13 cellular contexts compared by ENCODE assay signal in genomic region chr19:604355-604754, GRCh38. TPM values are rescaled to one million over a fixed set of nuclear protein-coding genes. Genes with fewer than 3 reads are reported as not detected.
A peak's percentile ranks its signal among the peaks of the same experiment; 100 is the strongest.
DNase-seq lines count a peak whose midpoint lies in the region; ATAC-seq and TF ChIP-seq lines count a peak whose summit lies in the region.
"Had no signal": no experiment of that assay in that cellular context is flagged by ENCODE, and none has a peak within 500 bp of the region (broad histone marks: within the 10 kb centered on the region; RNA-seq: fewer than 3 reads in every experiment).

No MANE protein-coding gene starts in this region.

- peak; percentile 62 for ATAC-seq in DND-41 (ENCODE audit: insufficient read depth, low read depth)
- peak; percentile 85 for ATAC-seq in activated CD8-positive, alpha-beta T cell treated with anti-CD3 and anti-CD28 coated beads for 36 hours
- ATAC-seq in mucosa of descending colon = peak; percentile 56
- no peak for ATAC-seq in GM18867 (IDR thresholded peaks at IDR 0.05; ENCODE audit: unreplicated experiment)
- ATAC-seq in HG02938 (IDR thresholded peaks at IDR 0.05; ENCODE audit: unreplicated experiment) = no peak

- TF ChIP-seq RAD21 in Ishikawa (IDR thresholded peaks at IDR 0.05; ENCODE audit: low read depth) = no peak

- no peak overlapping the region for H2AFZ ChIP-seq in DND-41 (ENCODE audit: low read depth, low read length)

- CTCF ChIA-PET in activated CD8-positive, alpha-beta T cell treated with anti-CD3 and anti-CD28 coated beads for 36 hours (lab: Charles Lee) = no interaction called here

- H3K4me3 Mint-ChIP-seq in activated CD8-positive, alpha-beta T cell treated with anti-CD3 and anti-CD28 coated beads for 36 hours = no peak overlapping the region

- peaks cover 2% of the 10 kb centered on the region for H3K9me3 Mint-ChIP-seq in activated CD8-positive, alpha-beta T cell treated with anti-CD3 and anti-CD28 coated beads for 36 hours

- H3K9ac ChIP-seq in DND-41 (ENCODE audit: low read depth, low read length) = no peak overlapping the region

- no peaks in the 10 kb centered on the region for H3K36me3 ChIP-seq in DND-41 (ENCODE audit: insufficient read depth, low read length)
- no peaks in the 10 kb centered on the region for H3K36me3 ChIP-seq in mucosa of descending colon (ENCODE audit: low read depth)
- H3K36me3 ChIP-seq: adrenal gland, neutrophil had no signal

- H3K27me3 ChIP-seq in DND-41 (ENCODE audit: insufficient read depth, low read length, poor library complexity) = no peaks in the 10 kb centered on the region
- H3K27me3 ChIP-seq: adrenal gland had no signal

- no peaks in the 10 kb centered on the region for H4K20me1 ChIP-seq in DND-41 (ENCODE audit: insufficient read depth, low read length)

- H3K4me1 Mint-ChIP-seq in activated CD8-positive, alpha-beta T cell treated with anti-CD3 and anti-CD28 coated beads for 36 hours (ENCODE audit: low read depth) = no peaks in the 10 kb centered on the region

- 0 out of 2 replicates have a peak, but pooled peaks cover 2% of the 10 kb centered on the region for H3K4me1 ChIP-seq in DND-41 (ENCODE audit: insufficient read depth, low read length)
- H3K4me1 ChIP-seq in mucosa of descending colon (ENCODE audit: low read depth) = peaks cover 4% of the 10 kb centered on the region
- H3K4me1 ChIP-seq: adrenal gland had no signal

- H3K27ac Mint-ChIP-seq in activated CD8-positive, alpha-beta T cell treated with anti-CD3 and anti-CD28 coated beads for 36 hours = no peak overlapping the region

- H3K4me3 ChIP-seq in DND-41 (ENCODE audit: low read depth in 1 of 2, low read length in 2 of 2) (no peak overlapping the region), mucosa of descending colon (no peak overlapping the region), foreskin fibroblast (ENCODE audit: low read depth in 1 of 2, low read length in 2 of 2) (no peak overlapping the region)
- H3K4me3 ChIP-seq: adrenal gland had no signal

- intact Hi-C loops in activated CD8-positive, alpha-beta T cell treated with anti-CD3 and anti-CD28 coated beads for 36 hours (cut with micrococcal nuclease) = no loop called here
- intact Hi-C loops in mucosa of descending colon (cut with DNase I, micrococcal nuclease) = no loop called here

- peak; percentile 66 for DNase-seq in DND-41
- peak; percentile 77 for DNase-seq in activated CD8-positive, alpha-beta T cell treated with anti-CD3 and anti-CD28 coated beads for 36 hours
- DNase-seq in mucosa of descending colon = no peak
- no peak for DNase-seq in pons (ENCODE audit: low spot score)
- DNase-seq in foreskin fibroblast = no peak
- DNase-seq: adrenal gland, HCEC 1CT, NCI-H187 treated with DMSO at 0.1 percent for 48 hours, SW 1271 had no signal

- H3K27ac ChIP-seq in DND-41 (ENCODE audit: low read length) = no peak overlapping the region
- H3K27ac ChIP-seq: adrenal gland, neutrophil had no signal

- no peaks in the 10 kb centered on the region for H3K9me3 ChIP-seq in DND-41 (ENCODE audit: insufficient read depth, low read length, severe bottlenecking)
- no peaks in the 10 kb centered on the region for H3K9me3 ChIP-seq in mucosa of descending colon
- H3K9me3 ChIP-seq: adrenal gland, neutrophil had no signal

- no peaks in the 10 kb centered on the region for H3K36me3 Mint-ChIP-seq in activated CD8-positive, alpha-beta T cell treated with anti-CD3 and anti-CD28 coated beads for 36 hours (ENCODE audit: low read depth)

- POLR2A ChIA-PET in activated CD8-positive, alpha-beta T cell treated with anti-CD3 and anti-CD28 coated beads for 36 hours (lab: Charles Lee) = no interaction called here

- H3K27me3 Mint-ChIP-seq in activated CD8-positive, alpha-beta T cell treated with anti-CD3 and anti-CD28 coated beads for 36 hours = no peaks in the 10 kb centered on the region

- TF ChIP-seq EP300 in Ishikawa (IDR thresholded peaks at IDR 0.05; ENCODE audit: borderline replicate concordance) = no peak

- H3K4me2 ChIP-seq in DND-41 (ENCODE audit: insufficient read depth, low read length) = no peak overlapping the region

- no peaks in the 10 kb centered on the region for H3K79me2 ChIP-seq in DND-41 (ENCODE audit: insufficient read depth, low read length)

- TF ChIP-seq CTCF in DND-41 (IDR thresholded peaks at IDR 0.05; ENCODE audit: borderline replicate concordance, extremely low read depth, low read length, poor library complexity, severe bottlenecking) = no peak
- no peak for TF ChIP-seq CTCF in activated CD8-positive, alpha-beta T cell treated with anti-CD3 and anti-CD28 coated beads for 36 hours (IDR thresholded peaks at IDR 0.05)
- TF ChIP-seq CTCF in mucosa of descending colon (IDR thresholded peaks at IDR 0.05) = no peak
- TF ChIP-seq CTCF in foreskin fibroblast (IDR thresholded peaks at IDR 0.05; ENCODE audit: low read depth, low read length) = no peak

TF ChIP-seq in Ishikawa, 13 proteins besides CTCF, POLR2A, EP300 and RAD21:
- TF ChIP-seq MAX (IDR thresholded peaks at IDR 0.05) (no peak), CREB1 (IDR thresholded peaks at IDR 0.05; ENCODE audit: low read depth) (0 out of 2 replicates have a peak, but pooled peaks have one; percentile 6)

RNA-seq across cellular contexts. Expression of gene HCN2, which starts 14.7 kb away (rescaled TPM):
- total RNA-seq in activated CD8-positive, alpha-beta T cell treated with anti-CD3 and anti-CD28 coated beads for 36 hours = under 1 TPM; 0.18 TPM
- total RNA-seq in mucosa of descending colon = under 1 TPM; 0.12 to 0.89 (median 0.17) TPM

RNA-seq across cellular contexts. Expression of gene POLRMT, which starts 29.0 kb away (rescaled TPM):
- 10 to 100 TPM; 66.6 to 67.9 TPM for total RNA-seq in activated CD8-positive, alpha-beta T cell treated with anti-CD3 and anti-CD28 coated beads for 36 hours
- total RNA-seq in mucosa of descending colon = 10 to 100 TPM; 48.3 to 61.1 (median 51.1) TPM

RNA-seq across cellular contexts. Expression of gene BSG, which starts 32.0 kb away (rescaled TPM):
- total RNA-seq in activated CD8-positive, alpha-beta T cell treated with anti-CD3 and anti-CD28 coated beads for 36 hours = 100 to 1,000 TPM; 159 to 160 TPM
- 1,000 to 10,000 TPM in 1 of 3 donors, 100 to 1,000 TPM in 2; 695 to 1,536 (median 896) TPM for total RNA-seq in mucosa of descending colon

RNA-seq across cellular contexts. Expression of gene FGF22, which starts 35.3 kb away (rescaled TPM):
- total RNA-seq in activated CD8-positive, alpha-beta T cell treated with anti-CD3 and anti-CD28 coated beads for 36 hours = under 1 TPM in 1 of 2 experiments, not detected in 1; 0.16 TPM
- total RNA-seq in mucosa of descending colon = under 1 TPM in 2 of 3 donors, not detected in 1; 0.23 to 0.82 TPM

RNA-seq across cellular contexts. Expression of gene RNF126, which starts 58.7 kb away (rescaled TPM):
- 100 to 1,000 TPM in 1 of 2 experiments, 10 to 100 TPM in 1; 99.1 to 101 TPM for total RNA-seq in activated CD8-positive, alpha-beta T cell treated with anti-CD3 and anti-CD28 coated beads for 36 hours
- total RNA-seq in mucosa of descending colon = 10 to 100 TPM; 47.5 to 69.1 (median 62.0) TPM

Comparison
In these comparisons a context has a peak if more than half of its experiments do, and no peak if none do; other contexts are left out.
1. ATAC-seq: peak in DND-41 (single experiment), activated CD8-positive, alpha-beta T cell treated with anti-CD3 and anti-CD28 coated beads for 36 hours (single experiment) and mucosa of descending colon (single experiment); none in GM18867 (single experiment) and HG02938 (single experiment).
2. DNase-seq: peak in DND-41 (single experiment) and activated CD8-positive, alpha-beta T cell treated with anti-CD3 and anti-CD28 coated beads for 36 hours (single experiment); none in mucosa of descending colon (0 of 3), pons (single experiment) and foreskin fibroblast (0 of 2).
3. RNA of gene BSG, which starts 32.0 kb away (total RNA-seq): 695 to 1,536 TPM in mucosa of descending colon; 159 to 160 TPM in activated CD8-positive, alpha-beta T cell treated with anti-CD3 and anti-CD28 coated beads for 36 hours; every median in the first group is over 4 times any median in the second.